In genomic region chr9:132993511-132993939, GRCh38 we compare ENCODE assay signal across 17 cellular contexts. TPM values are rescaled to one million over a fixed set of nuclear protein-coding genes. Genes with fewer than 3 reads are reported as not detected.
DNase-seq lines count a peak whose midpoint lies in the region; ATAC-seq and TF ChIP-seq lines count a peak whose summit lies in the region.
"Had no signal": no experiment of that assay in that cellular context is flagged by ENCODE, and none has a peak within 500 bp of the region (broad histone marks: within the 10 kb centered on the region; RNA-seq: fewer than 3 reads in every experiment).

No MANE protein-coding gene starts in this region.

- no peaks in the 10 kb centered on the region for H3K9me3 ChIP-seq in lower lobe of right lung
- H3K9me3 ChIP-seq: SJCRH30 had no signal

- peaks cover 39% of the 10 kb centered on the region for H3K4me1 Mint-ChIP-seq in endothelial cell (ENCODE audit: unreplicated experiment)

- H3K36me3 ChIP-seq in lower lobe of right lung = no peaks in the 10 kb centered on the region
- H3K36me3 ChIP-seq: SJCRH30 had no signal

- peak overlapping the region; percentile 32 for H3K4me3 ChIP-seq in NB4 (ENCODE audit: low read depth, low read length)
- H3K4me3 ChIP-seq in lower lobe of right lung = no peak overlapping the region
- H3K4me3 ChIP-seq: SJCRH30 had no signal

- no peaks in the 10 kb centered on the region for H3K36me3 Mint-ChIP-seq in endothelial cell (ENCODE audit: low read depth, unreplicated experiment)

- H3K4me3 Mint-ChIP-seq in endothelial cell (ENCODE audit: unreplicated experiment) = peak overlapping the region; percentile 11

- peaks cover 53% of the 10 kb centered on the region for H3K27me3 ChIP-seq in lower lobe of right lung (ENCODE audit: low read depth)

- peak overlapping the region; percentile 71 for H3K27ac Mint-ChIP-seq in endothelial cell (ENCODE audit: unreplicated experiment)

- peak; percentile 15 for TF ChIP-seq POLR2A in NB4 (IDR thresholded peaks at IDR 0.05; ENCODE audit: extremely low read depth, insufficient read length)

- no peak for ATAC-seq in lower lobe of right lung
- no peak for ATAC-seq in left cardiac atrium
- ATAC-seq in HG03025 (IDR thresholded peaks at IDR 0.05; ENCODE audit: low FRiP score, unreplicated experiment) = no peak

- TF ChIP-seq CTCF in NB4 (IDR thresholded peaks at IDR 0.05; ENCODE audit: low read depth, low read length) (no peak), endothelial cell (IDR thresholded peaks at IDR 0.05; ENCODE audit: unreplicated experiment) (no peak), lower lobe of right lung (IDR thresholded peaks at IDR 0.05) (no peak)

- intact Hi-C loops in lower lobe of right lung (cut with DNase I) (no loop called here), left cardiac atrium (cut with DNase I) (no loop called here)

- DNase-seq in GF-D8 (lab: John Stamatoyannopoulos, UW) = peak; percentile 55
- peak; percentile 86 for DNase-seq in NB4 (ENCODE audit: low read depth)
- DNase-seq in endothelial cell (ENCODE audit: low spot score) = no peak
- DNase-seq in lower lobe of right lung = peak; percentile 20
- no peak for DNase-seq in left cardiac atrium
- DNase-seq in SHP77 (lab: John Stamatoyannopoulos, UW) = no peak
- DNase-seq in GDM1 (lab: John Stamatoyannopoulos, UW) = no peak
- DNase-seq: KBM-7, NCI-H1105 treated with DMSO at 0.1 percent for 48 hours, NCI-H187, NCI-H82, SJCRH30 had no signal

- peaks cover 14% of the 10 kb centered on the region for H3K27me3 Mint-ChIP-seq in endothelial cell (ENCODE audit: unreplicated experiment)

- H3K4me1 ChIP-seq in lower lobe of right lung = no peaks in the 10 kb centered on the region

- no peaks in the 10 kb centered on the region for H3K9me3 Mint-ChIP-seq in endothelial cell (ENCODE audit: unreplicated experiment)

- H3K27ac ChIP-seq in lower lobe of right lung = no peak overlapping the region
- H3K27ac ChIP-seq: HL-60, SJCRH30 had no signal

RNA-seq across cellular contexts. Expression of gene GFI1B, which starts 15.0 kb away (rescaled TPM):
- total RNA-seq in endothelial cell (ENCODE audit: unreplicated experiment) (not detected), lower lobe of right lung (1.1 TPM), left cardiac atrium (under 1 TPM in 1 of 2 donors, not detected in 1; 0.12 TPM)
- total RNA-seq: MCF 10A, NCI-H460, RPMI7951 had no signal

RNA-seq across cellular contexts. Expression of gene GTF3C5, which starts 37.3 kb away (rescaled TPM):
- total RNA-seq in endothelial cell (ENCODE audit: unreplicated experiment) (71.7 TPM), lower lobe of right lung (44.8 TPM), left cardiac atrium (10 to 100 TPM; 30.9 to 35.2 TPM)

RNA-seq across cellular contexts. Expression of gene TSC1, which starts 49.1 kb away (rescaled TPM):
- total RNA-seq in endothelial cell (ENCODE audit: unreplicated experiment) (65.3 TPM), lower lobe of right lung (50.9 TPM), left cardiac atrium (10 to 100 TPM; 25.3 to 30.5 TPM)

Comparison
In these comparisons a context has a peak if more than half of its experiments do, and no peak if none do; other contexts are left out.
1. DNase-seq: peak in GF-D8 (single experiment), NB4 (single experiment) and lower lobe of right lung (single experiment); none in endothelial cell (single experiment), left cardiac atrium (single experiment), SHP77 (0 of 2) and GDM1 (single experiment).